In the genomic region with DNA sequence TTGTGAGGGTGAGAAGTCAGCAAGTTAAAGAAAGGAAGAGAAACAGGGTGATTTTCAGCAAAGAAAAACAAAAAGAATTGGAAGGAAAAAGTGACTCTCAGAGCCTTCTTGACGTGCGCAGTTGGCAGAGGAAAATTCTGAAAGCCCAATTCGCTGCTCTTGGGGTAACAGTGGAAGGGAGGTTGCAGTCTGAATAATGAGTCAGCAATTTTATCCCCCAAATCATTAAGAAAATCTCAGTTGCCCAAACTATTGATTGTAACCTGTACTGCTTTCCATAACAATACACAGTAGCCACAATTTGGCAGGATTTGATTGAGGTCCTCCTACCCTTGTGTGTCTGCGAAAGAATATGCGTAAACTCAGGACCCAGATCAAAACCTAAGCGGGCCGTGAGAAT, we compare ENCODE assay signal across 27 cellular contexts.
"Had no signal": no experiment of that assay in that cellular context is flagged by ENCODE, and none has a peak within 500 bp of the region (broad histone marks: within the 10 kb centered on the region; RNA-seq: fewer than 3 reads in every experiment).

No MANE protein-coding gene starts in this region.

- H3K4me1 Mint-ChIP-seq: naive thymus-derived CD4-positive, alpha-beta T cell; stimulated activated effector memory CD8-positive, alpha-beta T cell treated with anti-CD3 and anti-CD28 coated beads, Interleukin-12 subunit alpha, Interleukin-12 subunit beta, amount 100 ng/mL, for 72 hours had no signal

- H3K4me1 ChIP-seq: colonic mucosa, gastrocnemius medialis, left lung, neural progenitor cell, prostate gland, right atrium auricular region, sigmoid colon, upper lobe of left lung had no signal

- H3K36me3 ChIP-seq: colonic mucosa, gastrocnemius medialis, left lung, neural progenitor cell, prostate gland, right atrium auricular region, sigmoid colon, thoracic aorta, tibial nerve, upper lobe of left lung had no signal

- H3K27ac Mint-ChIP-seq: dendritic cell treated with granulocyte-macrophage colony-stimulating factor and Interleukin-4, amounts not matched to agents 40 ng/mL and 50 ng/mL, for 4 days; endodermal cell; naive thymus-derived CD4-positive, alpha-beta T cell; nephron; neural progenitor cell; stimulated activated effector memory CD8-positive, alpha-beta T cell treated with anti-CD3 and anti-CD28 coated beads, Interleukin-12 subunit alpha, Interleukin-12 subunit beta, amount 100 ng/mL, for 72 hours; stimulated activated naive CD8-positive, alpha-beta T cell treated with anti-CD3 and anti-CD28 coated beads, Interleukin-15, Interleukin-2, amounts not matched to agents 100 ng/mL and 50 ng/mL, for 24 hours had no signal

- H3K27me3 ChIP-seq: colonic mucosa, gastrocnemius medialis, left lung, neural progenitor cell, right atrium auricular region, sigmoid colon, tibial nerve, upper lobe of left lung had no signal

- H3K4me2 ChIP-seq: neural progenitor cell had no signal

- H3K9me3 ChIP-seq: colonic mucosa, gastrocnemius medialis, left lung, prostate gland, right atrium auricular region, sigmoid colon, thoracic aorta, tibial nerve, upper lobe of left lung had no signal

- H3K36me3 Mint-ChIP-seq: naive thymus-derived CD4-positive, alpha-beta T cell; neural progenitor cell; stimulated activated effector memory CD8-positive, alpha-beta T cell treated with anti-CD3 and anti-CD28 coated beads, Interleukin-12 subunit alpha, Interleukin-12 subunit beta, amount 100 ng/mL, for 72 hours had no signal

- H3K27me3 Mint-ChIP-seq: dendritic cell treated with granulocyte-macrophage colony-stimulating factor and Interleukin-4, amounts not matched to agents 40 ng/mL and 50 ng/mL, for 4 days; stimulated activated naive CD8-positive, alpha-beta T cell treated with anti-CD3 and anti-CD28 coated beads, Interleukin-15, Interleukin-2, amounts not matched to agents 100 ng/mL and 50 ng/mL, for 24 hours had no signal

- H3K9ac ChIP-seq: neural progenitor cell had no signal

- H3K4me3 Mint-ChIP-seq: dendritic cell treated with granulocyte-macrophage colony-stimulating factor and Interleukin-4, amounts not matched to agents 40 ng/mL and 50 ng/mL, for 4 days; endodermal cell; naive thymus-derived CD4-positive, alpha-beta T cell; nephron; neural progenitor cell; stimulated activated effector memory CD8-positive, alpha-beta T cell treated with anti-CD3 and anti-CD28 coated beads, Interleukin-12 subunit alpha, Interleukin-12 subunit beta, amount 100 ng/mL, for 72 hours; stimulated activated naive CD8-positive, alpha-beta T cell treated with anti-CD3 and anti-CD28 coated beads, Interleukin-15, Interleukin-2, amounts not matched to agents 100 ng/mL and 50 ng/mL, for 24 hours had no signal

- H3K4me3 ChIP-seq: colonic mucosa, gastrocnemius medialis, left lung, neural progenitor cell, prostate gland, right atrium auricular region, sigmoid colon, thoracic aorta, tibial nerve, upper lobe of left lung had no signal

- H3K27ac ChIP-seq: colonic mucosa, epithelial cell of prostate, gastrocnemius medialis, left lung, neural progenitor cell, prostate gland, right atrium auricular region, sigmoid colon, thoracic aorta, tibial nerve, upper lobe of left lung had no signal

- H3K9me3 Mint-ChIP-seq: dendritic cell treated with granulocyte-macrophage colony-stimulating factor and Interleukin-4, amounts not matched to agents 40 ng/mL and 50 ng/mL, for 4 days; endodermal cell; naive thymus-derived CD4-positive, alpha-beta T cell; nephron; neural progenitor cell; stimulated activated effector memory CD8-positive, alpha-beta T cell treated with anti-CD3 and anti-CD28 coated beads, Interleukin-12 subunit alpha, Interleukin-12 subunit beta, amount 100 ng/mL, for 72 hours; stimulated activated naive CD8-positive, alpha-beta T cell treated with anti-CD3 and anti-CD28 coated beads, Interleukin-15, Interleukin-2, amounts not matched to agents 100 ng/mL and 50 ng/mL, for 24 hours had no signal

- ATAC-seq: esophagus mucosa; gastrocnemius medialis; left lung; naive thymus-derived CD4-positive, alpha-beta T cell; stimulated activated effector memory CD8-positive, alpha-beta T cell treated with anti-CD3 and anti-CD28 coated beads, Interleukin-12 subunit alpha, Interleukin-12 subunit beta, amount 100 ng/mL, for 72 hours had no signal

- DNase-seq: colonic mucosa; effector CD8-positive, alpha-beta T cell; endodermal cell; foreskin fibroblast; gastrocnemius medialis; head of caudate nucleus; kidney; left lung; mesenchymal stem cell; midbrain; naive thymus-derived CD4-positive, alpha-beta T cell; nucleus accumbens; sigmoid colon; stimulated activated CD4-positive, alpha-beta T cell treated with anti-CD3 and anti-CD28 coated beads, Interleukin-2, amount 100 ng/mL, for 24 hours; stimulated activated CD4-positive, alpha-beta T cell treated with anti-CD3 and anti-CD28 coated beads, Interleukin-4, amount 100 ng/mL, for 24 hours; upper lobe of left lung had no signal

- FAIRE-seq: kidney had no signal
